22 cellular contexts compared by ENCODE assay signal in the genomic region with DNA sequence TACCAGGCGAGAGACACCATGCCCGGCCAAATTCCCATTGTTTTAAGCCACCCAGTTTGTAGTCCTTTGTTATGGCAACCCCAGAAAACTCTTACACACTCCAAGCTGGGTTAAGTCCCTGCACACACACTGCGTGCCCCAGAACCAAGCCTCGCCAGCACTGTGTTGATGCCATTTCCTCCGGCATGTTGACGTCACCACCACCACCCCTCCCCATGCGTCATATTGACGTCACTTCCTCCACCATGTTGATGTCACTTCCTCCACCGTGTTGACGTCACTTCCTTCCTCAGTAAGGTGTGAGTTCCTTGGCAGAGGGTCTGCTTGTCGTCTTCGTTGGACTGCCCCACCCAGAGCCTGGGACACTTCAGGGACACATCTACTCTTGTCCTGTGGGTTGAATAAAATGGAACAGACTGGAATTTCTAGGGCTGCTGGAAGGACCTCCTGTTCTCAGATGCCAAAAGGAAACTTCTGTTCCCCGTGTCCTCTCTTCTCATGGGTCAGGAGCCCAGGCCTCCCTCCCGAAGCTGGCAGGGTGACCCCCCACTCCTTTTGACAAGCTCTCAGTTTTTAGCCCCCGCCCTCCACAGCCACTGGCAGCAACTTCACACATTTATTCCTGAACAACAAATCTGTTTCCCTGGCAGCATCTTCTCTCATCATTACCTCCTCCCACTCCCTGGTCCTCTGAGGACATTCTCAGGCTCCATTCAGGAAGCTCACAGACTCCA.
DNase-seq lines count a peak whose midpoint lies in the region; ATAC-seq, FAIRE-seq and TF ChIP-seq lines count a peak whose summit lies in the region.
"Had no signal": no experiment of that assay in that cellular context is flagged by ENCODE, and none has a peak within 500 bp of the region (broad histone marks: within the 10 kb centered on the region; RNA-seq: fewer than 3 reads in every experiment).

No MANE protein-coding gene starts in this region.

- POLR2A ChIA-PET in naive thymus-derived CD8-positive, alpha-beta T cell (lab: Charles Lee): interaction anchor here (1.2 kb wide), 1 partner anchor 12 kb away, joined by 4 read pairs; no protein-coding TSS in a partner anchor

- no peak overlapping the region for H3K4me3 Mint-ChIP-seq in CD4-positive, CD25-positive, alpha-beta regulatory T cell
- H3K4me3 Mint-ChIP-seq in naive thymus-derived CD8-positive, alpha-beta T cell: no peak overlapping the region
- H3K4me3 Mint-ChIP-seq in endothelial cell (ENCODE audit: unreplicated experiment): no peak overlapping the region
- H3K4me3 Mint-ChIP-seq: GM23338 had no signal

- peak in 2 of 3 donors; percentile 7 to 19 for DNase-seq in CD4-positive, CD25-positive, alpha-beta regulatory T cell
- DNase-seq in bronchial epithelial cell (ENCODE audit: low read depth) (no peak), endothelial cell (ENCODE audit: low spot score) (no peak), NCI-H2171 treated with DMSO at 0.1 percent for 48 hours (lab: John Stamatoyannopoulos, UW) (no peak)
- peak in 4 of 10 donors; percentile 21 to 34 (median 28) for DNase-seq in naive thymus-derived CD8-positive, alpha-beta T cell
- DNase-seq: GDM1, KBM-7, NCI-H1105 treated with DMSO at 0.1 percent for 48 hours, NCI-H1694 treated with DMSO at 0.1 percent for 48 hours, NCI-H2107, NCI-H2227 treated with DMSO at 0.1 percent for 48 hours, NCI-H524, NCI-H82, RPMI8226, SIG-M5 had no signal

- no peak overlapping the region for H3K27ac ChIP-seq in CD4-positive, CD25-positive, alpha-beta regulatory T cell (ENCODE audit: insufficient read depth, low read length, poor library complexity, severe bottlenecking)
- H3K27ac ChIP-seq: BLaER1 treated with 17β-estradiol and CSF1 and Interleukin-3, amounts not matched to agents 10 nM and 100 nM had no signal

- no peak for ATAC-seq in CD4-positive, CD25-positive, alpha-beta regulatory T cell (ENCODE audit: low read depth in 2 of 2)
- ATAC-seq in naive thymus-derived CD8-positive, alpha-beta T cell: peak in 1 of 2 donors; percentile 65
- ATAC-seq in GM19351 (IDR thresholded peaks at IDR 0.05; ENCODE audit: unreplicated experiment): no peak
- ATAC-seq: GM23338, HCT116, SK-N-SH treated with all-trans-retinoic acid at 6 μM for 48 hours had no signal

- peaks cover 0 to 2% (median 0%) of the 10 kb centered on the region in 7 donors for H3K9me3 Mint-ChIP-seq in CD4-positive, CD25-positive, alpha-beta regulatory T cell
- peaks cover 0 to 13% (median 2%) of the 10 kb centered on the region in 9 donors for H3K9me3 Mint-ChIP-seq in naive thymus-derived CD8-positive, alpha-beta T cell
- no peaks in the 10 kb centered on the region for H3K9me3 Mint-ChIP-seq in endothelial cell (ENCODE audit: unreplicated experiment)

- TF ChIP-seq RAD21 in Ishikawa (IDR thresholded peaks at IDR 0.05; ENCODE audit: low read depth): no peak

- H3K4me1 Mint-ChIP-seq in CD4-positive, CD25-positive, alpha-beta regulatory T cell: peaks cover 0 to 19% (median 3%) of the 10 kb centered on the region in 4 donors
- peaks cover 12 to 28% (median 21%) of the 10 kb centered on the region in 4 donors for H3K4me1 Mint-ChIP-seq in naive thymus-derived CD8-positive, alpha-beta T cell
- H3K4me1 Mint-ChIP-seq in endothelial cell (ENCODE audit: unreplicated experiment): peaks cover 2% of the 10 kb centered on the region

- no peaks in the 10 kb centered on the region for H3K27me3 ChIP-seq in CD4-positive, CD25-positive, alpha-beta regulatory T cell (ENCODE audit: control insufficient read depth, insufficient read depth, low read length)
- no peaks in the 10 kb centered on the region for H3K27me3 ChIP-seq in bronchial epithelial cell (ENCODE audit: control insufficient read depth, insufficient read depth, low read length)
- H3K27me3 ChIP-seq: BLaER1 treated with 17β-estradiol and CSF1 and Interleukin-3, amounts not matched to agents 10 nM and 100 nM had no signal

- no peak for TF ChIP-seq EP300 in Ishikawa (IDR thresholded peaks at IDR 0.05; ENCODE audit: borderline replicate concordance)

- H3K27me3 Mint-ChIP-seq in CD4-positive, CD25-positive, alpha-beta regulatory T cell: no peaks in the 10 kb centered on the region
- H3K27me3 Mint-ChIP-seq in naive thymus-derived CD8-positive, alpha-beta T cell: peaks cover 0 to 1% (median 0%) of the 10 kb centered on the region in 5 donors
- H3K27me3 Mint-ChIP-seq in endothelial cell (ENCODE audit: unreplicated experiment): peaks cover 4% of the 10 kb centered on the region

- H3K9me3 ChIP-seq in CD4-positive, CD25-positive, alpha-beta regulatory T cell (ENCODE audit: control insufficient read depth in 2 of 2, low read length in 2 of 2): no peaks in the 10 kb centered on the region

- TF ChIP-seq CTCF in bronchial epithelial cell (IDR thresholded peaks at IDR 0.05; ENCODE audit: insufficient read depth, low read length, severe bottlenecking) (no peak), endothelial cell (IDR thresholded peaks at IDR 0.05; ENCODE audit: unreplicated experiment) (no peak)

- peak; percentile 55 for FAIRE-seq in bronchial epithelial cell (lab: Jason Lieb, UNC)
- FAIRE-seq: GM19239 had no signal

- H3K4me3 ChIP-seq in CD4-positive, CD25-positive, alpha-beta regulatory T cell (ENCODE audit: low read depth, low read length): no peak overlapping the region
- no peak overlapping the region for H3K4me3 ChIP-seq in bronchial epithelial cell (ENCODE audit: low read depth, low read length)
- H3K4me3 ChIP-seq: BLaER1 treated with 17β-estradiol and CSF1 and Interleukin-3, amounts not matched to agents 10 nM and 100 nM; GM23338 had no signal

- H3K36me3 ChIP-seq in CD4-positive, CD25-positive, alpha-beta regulatory T cell (ENCODE audit: control insufficient read depth, insufficient read depth, low read length): no peaks in the 10 kb centered on the region
- no peaks in the 10 kb centered on the region for H3K36me3 ChIP-seq in bronchial epithelial cell (ENCODE audit: control insufficient read depth, insufficient read depth, low read length)
- H3K36me3 ChIP-seq: BLaER1 treated with 17β-estradiol and CSF1 and Interleukin-3, amounts not matched to agents 10 nM and 100 nM had no signal

- H3K27ac Mint-ChIP-seq in CD4-positive, CD25-positive, alpha-beta regulatory T cell: peak overlapping the region in 1 of 3 donors; percentile 66
- H3K27ac Mint-ChIP-seq in naive thymus-derived CD8-positive, alpha-beta T cell: peak overlapping the region in 7 of 10 donors; percentile 1 to 90 (median 58)
- no peak overlapping the region for H3K27ac Mint-ChIP-seq in endothelial cell (ENCODE audit: unreplicated experiment)
- H3K27ac Mint-ChIP-seq: GM23338 had no signal

- H3K4me1 ChIP-seq in CD4-positive, CD25-positive, alpha-beta regulatory T cell (ENCODE audit: control insufficient read depth, insufficient read depth, low read length, poor library complexity, severe bottlenecking): peaks cover 5% of the 10 kb centered on the region

- peaks cover 6% of the 10 kb centered on the region for H3K36me3 Mint-ChIP-seq in CD4-positive, CD25-positive, alpha-beta regulatory T cell
- peaks cover 0 to 4% (median 0%) of the 10 kb centered on the region in 3 donors for H3K36me3 Mint-ChIP-seq in naive thymus-derived CD8-positive, alpha-beta T cell
- no peaks in the 10 kb centered on the region for H3K36me3 Mint-ChIP-seq in endothelial cell (ENCODE audit: low read depth, unreplicated experiment)

TF ChIP-seq in Ishikawa, 13 proteins besides CTCF, POLR2A, EP300 and RAD21:
- TF ChIP-seq CEBPB (IDR thresholded peaks at IDR 0.05) (no peak), TAF1 (IDR thresholded peaks at IDR 0.05; ENCODE audit: low read depth) (no peak), YY1 (IDR thresholded peaks at IDR 0.05; ENCODE audit: low read depth) (no peak), NFIC (IDR thresholded peaks at IDR 0.05) (no peak), TCF12 (IDR thresholded peaks at IDR 0.05; ENCODE audit: low read depth) (no peak), TEAD4 (IDR thresholded peaks at IDR 0.05) (no peak), CREB1 (IDR thresholded peaks at IDR 0.05; ENCODE audit: low read depth) (0 out of 2 replicates have a peak, but pooled peaks have one; percentile 36)

Comparison
In these comparisons a context has a peak if more than half of its experiments do, and no peak if none do; other contexts are left out.
1. DNase-seq: peak in CD4-positive, CD25-positive, alpha-beta regulatory T cell (2 of 3); none in bronchial epithelial cell (single experiment), endothelial cell (single experiment) and NCI-H2171 treated with DMSO at 0.1 percent for 48 hours (single experiment).